ENCODE assay signal across 1 cellular context in genomic region chr2:158782126-158782525, GRCh38.
TF ChIP-seq lines count a peak whose summit lies in the region.

No MANE protein-coding gene starts in this region.

TF ChIP-seq in K562, 482 proteins besides CTCF, POLR2A, EP300 and RAD21 (continued from another document):
- TF ChIP-seq, protein P1, sequence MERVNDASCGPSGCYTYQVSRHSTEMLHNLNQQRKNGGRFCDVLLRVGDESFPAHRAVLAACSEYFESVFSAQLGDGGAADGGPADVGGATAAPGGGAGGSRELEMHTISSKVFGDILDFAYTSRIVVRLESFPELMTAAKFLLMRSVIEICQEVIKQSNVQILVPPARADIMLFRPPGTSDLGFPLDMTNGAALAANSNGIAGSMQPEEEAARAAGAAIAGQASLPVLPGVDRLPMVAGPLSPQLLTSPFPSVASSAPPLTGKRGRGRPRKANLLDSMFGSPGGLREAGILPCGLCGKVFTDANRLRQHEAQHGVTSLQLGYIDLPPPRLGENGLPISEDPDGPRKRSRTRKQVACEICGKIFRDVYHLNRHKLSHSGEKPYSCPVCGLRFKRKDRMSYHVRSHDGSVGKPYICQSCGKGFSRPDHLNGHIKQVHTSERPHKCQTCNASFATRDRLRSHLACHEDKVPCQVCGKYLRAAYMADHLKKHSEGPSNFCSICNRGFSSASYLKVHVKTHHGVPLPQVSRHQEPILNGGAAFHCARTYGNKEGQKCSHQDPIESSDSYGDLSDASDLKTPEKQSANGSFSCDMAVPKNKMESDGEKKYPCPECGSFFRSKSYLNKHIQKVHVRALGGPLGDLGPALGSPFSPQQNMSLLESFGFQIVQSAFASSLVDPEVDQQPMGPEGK (CRISPR knock-in tag; IDR thresholded peaks at IDR 0.05; ENCODE audit: borderline replicate concordance) = no peak
- no peak for TF ChIP-seq DMBX1 (CRISPR knock-in tag; IDR thresholded peaks at IDR 0.05; ENCODE audit: borderline replicate concordance)
- TF ChIP-seq ZEB2 (IDR thresholded peaks at IDR 0.05) = no peak
- TF ChIP-seq ZFX (CRISPR knock-in tag; IDR thresholded peaks at IDR 0.05) = no peak
- no peak for TF ChIP-seq NKRF (IDR thresholded peaks at IDR 0.05; ENCODE audit: borderline replicate concordance)
- no peak for TF ChIP-seq LCOR (CRISPR knock-in tag; IDR thresholded peaks at IDR 0.05)
- no peak for TF ChIP-seq BRD4 (IDR thresholded peaks at IDR 0.05)
- no peak for TF ChIP-seq PTTG1 (tag; IDR thresholded peaks at IDR 0.05; ENCODE audit: low read depth)
- TF ChIP-seq, protein P2, sequence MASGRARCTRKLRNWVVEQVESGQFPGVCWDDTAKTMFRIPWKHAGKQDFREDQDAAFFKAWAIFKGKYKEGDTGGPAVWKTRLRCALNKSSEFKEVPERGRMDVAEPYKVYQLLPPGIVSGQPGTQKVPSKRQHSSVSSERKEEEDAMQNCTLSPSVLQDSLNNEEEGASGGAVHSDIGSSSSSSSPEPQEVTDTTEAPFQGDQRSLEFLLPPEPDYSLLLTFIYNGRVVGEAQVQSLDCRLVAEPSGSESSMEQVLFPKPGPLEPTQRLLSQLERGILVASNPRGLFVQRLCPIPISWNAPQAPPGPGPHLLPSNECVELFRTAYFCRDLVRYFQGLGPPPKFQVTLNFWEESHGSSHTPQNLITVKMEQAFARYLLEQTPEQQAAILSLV (tag; IDR thresholded peaks at IDR 0.05) = no peak
- no peak for TF ChIP-seq MTA2 (IDR thresholded peaks at IDR 0.05; ENCODE audit: low read depth)
- no peak for TF ChIP-seq ZKSCAN3 (CRISPR knock-in tag; IDR thresholded peaks at IDR 0.05)
- no peak for TF ChIP-seq NELFE (IDR thresholded peaks at IDR 0.05; ENCODE audit: insufficient read depth, insufficient read length)
- TF ChIP-seq CEBPG (CRISPR knock-in tag; IDR thresholded peaks at IDR 0.05) = no peak
- TF ChIP-seq CEBPG (tag; conservative IDR thresholded peaks at IDR 0.05 in 1 of 2, IDR thresholded peaks at IDR 0.05 in 1 of 2) = no peak
- TF ChIP-seq NCOA4 (IDR thresholded peaks at IDR 0.05; ENCODE audit: partially characterized antibody) = no peak
- no peak for TF ChIP-seq JUN (IDR thresholded peaks at IDR 0.05; ENCODE audit: borderline replicate concordance, low read depth, low read length)
- no peak for TF ChIP-seq JUN (CRISPR knock-in tag; IDR thresholded peaks at IDR 0.05; ENCODE audit: borderline replicate concordance)
- no peak for TF ChIP-seq CHD2 (IDR thresholded peaks at IDR 0.05; ENCODE audit: low read depth, low read length)
- TF ChIP-seq POLR2H (tag; IDR thresholded peaks at IDR 0.05; ENCODE audit: low read depth) = no peak
TF ChIP-seq in K562: peak in this region for 0.
